In the genomic region with DNA sequence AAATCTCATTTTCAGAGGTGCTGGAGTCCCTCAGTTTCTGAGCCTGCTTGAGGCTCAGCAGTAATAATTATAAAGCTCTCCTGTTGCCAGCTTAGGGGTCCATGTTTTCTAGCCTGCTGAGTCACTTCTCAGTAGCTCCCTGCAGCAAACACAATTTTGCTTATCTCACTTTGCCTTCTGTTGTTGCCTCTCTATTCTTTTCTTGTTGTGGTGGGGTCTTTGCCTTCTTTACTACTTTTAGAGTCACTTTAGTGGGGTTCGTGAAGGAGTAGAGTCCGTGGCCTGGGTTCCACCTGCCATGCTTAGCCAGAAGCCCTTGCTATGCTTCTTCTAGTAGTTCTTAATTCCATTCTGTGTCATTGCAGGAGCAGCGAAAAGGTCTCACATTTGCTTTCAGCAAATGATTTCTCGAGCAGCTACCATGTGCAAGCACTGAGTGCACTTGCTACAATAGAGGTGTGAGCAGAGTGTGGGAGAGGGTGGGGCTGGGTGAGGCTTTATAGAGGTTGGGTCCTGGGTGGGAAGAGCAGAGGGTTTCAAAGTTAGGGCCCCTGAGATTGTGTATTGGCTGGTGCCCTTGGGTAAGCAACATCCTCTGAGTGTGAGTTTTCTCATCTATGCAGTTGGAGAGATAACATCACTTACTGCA, we compare ENCODE assay signal across 23 cellular contexts.
"Had no signal": no experiment of that assay in that cellular context is flagged by ENCODE, and none has a peak within 500 bp of the region (broad histone marks: within the 10 kb centered on the region; RNA-seq: fewer than 3 reads in every experiment).

No MANE protein-coding gene starts in this region.

- H3K27ac Mint-ChIP-seq: activated B cell treated with CpG ODN at 0.5 μM for 24 hours; activated CD4-positive, alpha-beta memory T cell treated with anti-CD3 and anti-CD28 coated beads, Interleukin-2, amount 10 ng/mL, durations not matched to agents 7 days and 5 days; activated CD4-positive, alpha-beta T cell treated with anti-CD3 and anti-CD28 coated beads, Interleukin-2, amount 10 ng/mL, durations not matched to agents 24 days and 14 days; activated naive CD4-positive, alpha-beta T cell treated with anti-CD3 and anti-CD28 coated beads, Interleukin-2, amount 10 ng/mL, durations not matched to agents 7 days and 5 days; activated naive CD8-positive, alpha-beta T cell treated with anti-CD3 and anti-CD28 coated beads, Interleukin-2, amount 10 ng/mL, durations not matched to agents 7 days and 5 days; activated T-cell treated with anti-CD3 and anti-CD28 coated beads, Interleukin-2, amount 50 U/mL, for 72 hours; activated T-helper 2 cell treated with anti-CD3 and anti-CD28 coated beads, Interferon-gamma antibody, Interleukin-2, Interleukin-4, amounts not matched to agents 10 μg/mL and 5 μg/mL and 100 μg/mL, durations not matched to agents 14 hours and 24 hours and 36 hours had no signal

- H3K9me3 Mint-ChIP-seq: activated B cell treated with CpG ODN at 0.5 μM for 24 hours; activated CD4-positive, alpha-beta memory T cell treated with anti-CD3 and anti-CD28 coated beads, Interleukin-2, amount 10 ng/mL, durations not matched to agents 7 days and 5 days; activated CD4-positive, alpha-beta T cell treated with anti-CD3 and anti-CD28 coated beads, Interleukin-2, amount 10 ng/mL, durations not matched to agents 24 days and 14 days; activated naive CD4-positive, alpha-beta T cell treated with anti-CD3 and anti-CD28 coated beads, Interleukin-2, amount 10 ng/mL, durations not matched to agents 7 days and 5 days; activated T-helper 2 cell treated with anti-CD3 and anti-CD28 coated beads, Interferon-gamma antibody, Interleukin-2, Interleukin-4, amounts not matched to agents 10 μg/mL and 5 μg/mL and 100 μg/mL, durations not matched to agents 14 hours and 24 hours and 36 hours had no signal

- H3K36me3 Mint-ChIP-seq: activated naive CD4-positive, alpha-beta T cell treated with anti-CD3 and anti-CD28 coated beads, Interleukin-2, amount 10 ng/mL, durations not matched to agents 7 days and 5 days; activated naive CD8-positive, alpha-beta T cell treated with anti-CD3 and anti-CD28 coated beads, Interleukin-2, amount 10 ng/mL, durations not matched to agents 7 days and 5 days had no signal

- H3K27me3 Mint-ChIP-seq: activated B cell treated with CpG ODN at 0.5 μM for 24 hours; activated CD4-positive, alpha-beta memory T cell treated with anti-CD3 and anti-CD28 coated beads, Interleukin-2, amount 10 ng/mL, durations not matched to agents 7 days and 5 days; activated CD4-positive, alpha-beta T cell treated with anti-CD3 and anti-CD28 coated beads, Interleukin-2, amount 10 ng/mL, durations not matched to agents 24 days and 14 days; activated naive CD4-positive, alpha-beta T cell treated with anti-CD3 and anti-CD28 coated beads, Interleukin-2, amount 10 ng/mL, durations not matched to agents 7 days and 5 days; activated naive CD8-positive, alpha-beta T cell treated with anti-CD3 and anti-CD28 coated beads, Interleukin-2, amount 10 ng/mL, durations not matched to agents 7 days and 5 days had no signal

- H3K4me3 Mint-ChIP-seq: activated B cell treated with CpG ODN at 0.5 μM for 24 hours; activated CD4-positive, alpha-beta memory T cell treated with anti-CD3 and anti-CD28 coated beads, Interleukin-2, amount 10 ng/mL, durations not matched to agents 7 days and 5 days; activated CD4-positive, alpha-beta T cell treated with anti-CD3 and anti-CD28 coated beads, Interleukin-2, amount 10 ng/mL, durations not matched to agents 24 days and 14 days; activated naive CD4-positive, alpha-beta T cell treated with anti-CD3 and anti-CD28 coated beads, Interleukin-2, amount 10 ng/mL, durations not matched to agents 7 days and 5 days; activated naive CD8-positive, alpha-beta T cell treated with anti-CD3 and anti-CD28 coated beads, Interleukin-2, amount 10 ng/mL, durations not matched to agents 7 days and 5 days; activated T-cell treated with anti-CD3 and anti-CD28 coated beads, Interleukin-2, amount 50 U/mL, for 72 hours had no signal

- DNase-seq: activated B cell treated with CpG ODN at 0.5 μM for 24 hours; activated CD4-positive, alpha-beta memory T cell treated with anti-CD3 and anti-CD28 coated beads, Interleukin-2, amount 10 ng/mL, durations not matched to agents 7 days and 5 days; activated CD4-positive, alpha-beta T cell treated with anti-CD3 and anti-CD28 coated beads for 1 hour; activated CD4-positive, alpha-beta T cell treated with anti-CD3 and anti-CD28 coated beads, Interleukin-2, amount 10 ng/mL, durations not matched to agents 24 days and 14 days; activated gamma-delta T cell treated with Interleukin-2 at 50 U/mL for 16 hours; activated naive CD4-positive, alpha-beta T cell treated with anti-CD3 and anti-CD28 coated beads, Interleukin-2, amount 10 ng/mL, durations not matched to agents 7 days and 5 days; activated naive CD8-positive, alpha-beta T cell treated with anti-CD3 and anti-CD28 coated beads, Interleukin-2, amount 10 ng/mL, durations not matched to agents 7 days and 5 days; activated T-cell treated with anti-CD3 and anti-CD28 coated beads for 4 hours; activated T-cell treated with anti-CD3 and anti-CD28 coated beads, Interleukin-2, amount 50 U/mL, for 72 hours; aorta; central memory CD4-positive, alpha-beta T cell; Karpas-422; MM.1S; NCI-H1105; NCI-H1436; NCI-H1694 treated with DMSO at 0.1 percent for 48 hours; NCI-H2029 treated with DMSO at 0.1 percent for 48 hours; NCI-H345; NCI-H510A; NCI-H526 treated with DMSO at 0.1 percent for 48 hours; SIG-M5; T-helper 1 cell had no signal

- H3K4me1 Mint-ChIP-seq: activated B cell treated with CpG ODN at 0.5 μM for 24 hours had no signal

- ATAC-seq: activated T-cell treated with anti-CD3 and anti-CD28 coated beads, Interleukin-2, amount 50 U/mL, for 72 hours had no signal
